ENCODE assay signal across 9 cellular contexts in the genomic region with DNA sequence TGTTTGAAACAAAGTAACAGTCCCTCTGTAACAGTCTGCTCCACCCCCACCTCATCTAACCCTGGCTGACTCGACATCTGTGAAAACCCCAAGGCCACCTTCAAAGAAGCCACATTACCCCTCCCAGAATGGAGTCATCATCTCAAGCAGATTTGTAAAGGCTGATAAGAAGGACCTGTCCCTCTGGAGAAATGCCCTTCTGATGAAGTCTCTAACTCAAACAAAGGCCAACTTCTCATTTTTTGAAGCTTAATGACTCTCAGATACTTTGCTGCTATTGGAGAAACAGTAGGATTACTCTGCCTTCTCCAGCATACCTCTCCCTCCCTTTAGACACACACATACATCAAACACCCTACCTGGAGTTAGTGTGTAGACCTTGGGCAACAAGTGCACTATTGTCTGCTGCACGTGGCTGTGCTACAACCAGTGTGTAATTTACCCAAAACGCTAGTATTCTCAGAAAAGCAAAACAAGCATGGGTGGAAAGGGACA. TPM values are rescaled to one million over a fixed set of nuclear protein-coding genes. Genes with fewer than 3 reads are reported as not detected.
A peak's percentile ranks its signal among the peaks of the same experiment; 100 is the strongest.
DNase-seq lines count a peak whose midpoint lies in the region; ATAC-seq and TF ChIP-seq lines count a peak whose summit lies in the region.
"Had no signal": no experiment of that assay in that cellular context is flagged by ENCODE, and none has a peak within 500 bp of the region (broad histone marks: within the 10 kb centered on the region; RNA-seq: fewer than 3 reads in every experiment).

No MANE protein-coding gene starts in this region.

- CTCF ChIA-PET in Panc1 (lab: Charles Lee) = no interaction called here

- ATAC-seq in Panc1 = peak; percentile 83
- ATAC-seq in HG03095 (IDR thresholded peaks at IDR 0.05; ENCODE audit: unreplicated experiment) = no peak
- ATAC-seq in HG02571 (IDR thresholded peaks at IDR 0.05; ENCODE audit: unreplicated experiment) = no peak

- no peaks in the 10 kb centered on the region for H3K27me3 ChIP-seq in Panc1 (ENCODE audit: control insufficient read depth, insufficient read depth, low read length)
- H3K27me3 ChIP-seq in BE2C = no peaks in the 10 kb centered on the region

- intact Hi-C loops in Panc1 (cut with micrococcal nuclease; ENCODE audit: unreplicated experiment) = no loop called here

- in situ Hi-C loops in Panc1 (cut with HindIII; ENCODE audit: low pct_unique_long_range_greater_than_20kb, low sequenced_read_pairs) = no loop called here

- POLR2A ChIA-PET in Panc1 (lab: Charles Lee) = no interaction called here

- H3K9me3 ChIP-seq in Panc1 (ENCODE audit: control insufficient read depth, insufficient read depth, low read depth, low read length) (no peaks in the 10 kb centered on the region), BE2C (no peaks in the 10 kb centered on the region)

- peak; percentile 59 for DNase-seq in NK-92 treated with Interleukin-12 subunit alpha and Interleukin-12 subunit beta, amount 100 ng/mL, for 24 hours (lab: John Stamatoyannopoulos, UW)
- DNase-seq in NK-92 (lab: John Stamatoyannopoulos, UW; ENCODE audit: unreplicated experiment) (no peak), Panc1 (ENCODE audit: low read depth, low spot score) (no peak), amniotic epithelial cell (ENCODE audit: low read depth) (peak; percentile 30), BE2C (no peak)
- DNase-seq in stimulated activated CD4-positive, alpha-beta T cell treated with anti-CD3 and anti-CD28 coated beads, Interleukin-4, amount 100 ng/mL, for 24 hours = peak; percentile 54

- BruUV-seq in Panc1 (replicated peaks; lab: Mats Ljungman, UMichigan) = no TSS peak

- H3K4me3 ChIP-seq in Panc1 (ENCODE audit: low read depth in 2 of 2, low read length in 2 of 2) (no peak overlapping the region), BE2C (ENCODE audit: low read depth, low read length) (no peak overlapping the region)

- H3K27ac ChIP-seq in Panc1 (ENCODE audit: low read length) = peak overlapping the region; percentile 70
- H3K27ac ChIP-seq: 22Rv1 had no signal

- H3K36me3 ChIP-seq in Panc1 (ENCODE audit: control insufficient read depth, insufficient read depth, low read length) (no peaks in the 10 kb centered on the region), BE2C (no peaks in the 10 kb centered on the region)

- TF ChIP-seq CTCF in Panc1 (IDR thresholded peaks at IDR 0.05) = no peak
- no peak for TF ChIP-seq CTCF in BE2C (IDR thresholded peaks at IDR 0.05; ENCODE audit: low read depth, low read length)

- H3K4me1 ChIP-seq in Panc1 (ENCODE audit: control insufficient read depth, insufficient read depth, low read length) (peaks cover 10% of the 10 kb centered on the region), BE2C (no peaks in the 10 kb centered on the region)

RNA-seq across cellular contexts. Expression of a gene that starts 5.3 kb away (rescaled TPM):
- total RNA-seq in Panc1 (2021; ENCODE audit: unreplicated experiment) = 15.3 TPM
- 9.8 TPM for polyA plus RNA-seq in Panc1 (2012; ENCODE audit: insufficient read length)
- 5.6 TPM for polyA plus RNA-seq in BE2C (2012; ENCODE audit: insufficient read depth, insufficient read length, low read depth)

Comparison
In these comparisons a context has a peak if more than half of its experiments do, and no peak if none do; other contexts are left out.
1. DNase-seq: peak in NK-92 treated with Interleukin-12 subunit alpha and Interleukin-12 subunit beta, amount 100 ng/mL, for 24 hours (single experiment), amniotic epithelial cell (single experiment) and stimulated activated CD4-positive, alpha-beta T cell treated with anti-CD3 and anti-CD28 coated beads, Interleukin-4, amount 100 ng/mL, for 24 hours (single experiment); none in NK-92 (single experiment), Panc1 (single experiment) and BE2C (single experiment).